Comparison of ENCODE assay signal across 9 cellular contexts in genomic region chr22:41576877-41577276, GRCh38. TPM values are rescaled to one million over a fixed set of nuclear protein-coding genes. Genes with fewer than 3 reads are reported as not detected.
DNase-seq lines count a peak whose midpoint lies in the region; ATAC-seq and TF ChIP-seq lines count a peak whose summit lies in the region.
"Had no signal": no experiment of that assay in that cellular context is flagged by ENCODE, and none has a peak within 500 bp of the region (broad histone marks: within the 10 kb centered on the region; RNA-seq: fewer than 3 reads in every experiment).

No MANE protein-coding gene starts in this region.

- H3K36me3 ChIP-seq in BLaER1 treated with 17β-estradiol and CSF1 and Interleukin-3, amounts not matched to agents 10 nM and 100 nM: peaks cover 0 to 56% (median 10%) of the 10 kb centered on the region in 11 experiments; a peak in 13 of 22 replicates

- peaks cover 29% of the 10 kb centered on the region for H3K36me3 Mint-ChIP-seq in brain

- peak overlapping the region in 4 of 5 experiments; percentile 15 to 75 (median 60) for H3K27ac Mint-ChIP-seq in brain

- H3K4me3 Mint-ChIP-seq in brain: no peak overlapping the region

- ATAC-seq in left colon: peak; percentile 66
- ATAC-seq in GM19463 (IDR thresholded peaks at IDR 0.05; ENCODE audit: unreplicated experiment): no peak

- no peak overlapping the region for H3K4me3 ChIP-seq in BLaER1 treated with 17β-estradiol and CSF1 and Interleukin-3, amounts not matched to agents 10 nM and 100 nM

- in situ Hi-C loops in GM13977 (cut with MboI; ENCODE audit: low pct_unique_long_range_greater_than_20kb, low sequenced_read_pairs, unreplicated experiment): no loop called here

- peaks cover 0 to 17% (median 7%) of the 10 kb centered on the region in 10 experiments; a peak in 11 of 20 replicates for H3K4me1 ChIP-seq in BLaER1 treated with 17β-estradiol and CSF1 and Interleukin-3, amounts not matched to agents 10 nM and 100 nM

- no peaks in the 10 kb centered on the region for H3K27me3 ChIP-seq in BLaER1 treated with 17β-estradiol and CSF1 and Interleukin-3, amounts not matched to agents 10 nM and 100 nM

- H3K9me3 ChIP-seq in BLaER1 treated with 17β-estradiol and CSF1 and Interleukin-3, amounts not matched to agents 10 nM and 100 nM (replicated peaks in 1 of 11): no peaks in the 10 kb centered on the region

- intact Hi-C loops in left colon (cut with DNase I, micrococcal nuclease): no loop called here

- 0 out of 22 replicates have a peak overlapping the region, but pooled peaks of 1 of the 11 experiments have one; percentile 31 for H3K9ac ChIP-seq in BLaER1 treated with 17β-estradiol and CSF1 and Interleukin-3, amounts not matched to agents 10 nM and 100 nM

- H3K27ac ChIP-seq in BLaER1 treated with 17β-estradiol and CSF1 and Interleukin-3, amounts not matched to agents 10 nM and 100 nM: no peak overlapping the region

- peak; percentile 70 for DNase-seq in GM13977 (ENCODE audit: low spot score)
- peak; percentile 37 for DNase-seq in RPMI7951 (ENCODE audit: low read depth)
- peak; percentile 35 to 56 for DNase-seq in left colon
- no peak for DNase-seq in NK-92 (lab: John Stamatoyannopoulos, UW; ENCODE audit: unreplicated experiment)
- DNase-seq in NCI-H774 (lab: John Stamatoyannopoulos, UW): no peak

- TF ChIP-seq CTCF in GM13977 (IDR thresholded peaks at IDR 0.05; ENCODE audit: extremely low read depth, insufficient read depth, missing control alignments): peak; percentile 67
- TF ChIP-seq CTCF in brain (conservative IDR thresholded peaks at IDR 0.05): peak; percentile 60 to 78

- no peaks in the 10 kb centered on the region for H3K27me3 Mint-ChIP-seq in brain

- peaks cover 0 to 60% (median 0%) of the 10 kb centered on the region in 11 experiments; a peak in 7 of 22 replicates for H4K20me1 ChIP-seq in BLaER1 treated with 17β-estradiol and CSF1 and Interleukin-3, amounts not matched to agents 10 nM and 100 nM

- peaks cover 0 to 2% (median 0%) of the 10 kb centered on the region in 5 experiments for H3K9me3 Mint-ChIP-seq in brain

- peak overlapping the region in 7 of 11 experiments; percentile 0 to 40 (median 27); a peak in 12 of 22 replicates for H3K4me2 ChIP-seq in BLaER1 treated with 17β-estradiol and CSF1 and Interleukin-3, amounts not matched to agents 10 nM and 100 nM

- no peaks in the 10 kb centered on the region for H3K4me1 Mint-ChIP-seq in brain

RNA-seq across cellular contexts. Expression of gene PMM1, which starts 12.8 kb away (rescaled TPM):
- total RNA-seq in RPMI7951 (2014; rRNA removed; shearing (Covaris generic)): 24.2 and 25.9 TPM in 2 replicates
- polyA plus RNA-seq in brain (ENCODE audit: insufficient read depth, low read depth, low replicate concordance): 65.2 TPM
- total RNA-seq in left colon: 10 to 100 TPM; 48.6 to 61.8 TPM

RNA-seq across cellular contexts. Expression of gene CSDC2, which starts 16.1 kb away (rescaled TPM):
- total RNA-seq in RPMI7951 (2014; rRNA removed; shearing (Covaris generic)): not detected in 2 replicates
- polyA plus RNA-seq in brain (ENCODE audit: insufficient read depth, low read depth, low replicate concordance): 9.6 TPM
- 1 to 10 TPM in 1 of 2 donors, under 1 TPM in 1; 0.37 to 2.0 TPM for total RNA-seq in left colon
- total RNA-seq: mononuclear cell had no signal

RNA-seq across cellular contexts. Expression of gene POLR3H, which starts 32.6 kb away (rescaled TPM):
- total RNA-seq in RPMI7951 (2014; rRNA removed; shearing (Covaris generic)): 11.5 and 14.0 TPM in 2 replicates
- polyA plus RNA-seq in brain (ENCODE audit: insufficient read depth, low read depth, low replicate concordance): 39.3 TPM
- 10 to 100 TPM; 10.9 to 15.9 TPM for total RNA-seq in left colon

RNA-seq across cellular contexts. Expression of gene DESI1, which starts 44.0 kb away (rescaled TPM):
- total RNA-seq in RPMI7951 (2014; rRNA removed; shearing (Covaris generic)): 14.1 and 24.3 TPM in 2 replicates
- polyA plus RNA-seq in brain (ENCODE audit: insufficient read depth, low read depth, low replicate concordance): 27.0 TPM
- total RNA-seq in left colon: 10 to 100 TPM; 24.5 to 25.2 TPM

RNA-seq across cellular contexts. Expression of gene XRCC6, which starts 44.2 kb away (rescaled TPM):
- total RNA-seq in RPMI7951 (2014; rRNA removed; shearing (Covaris generic)): 369 and 407 TPM in 2 replicates
- 399 TPM for polyA plus RNA-seq in brain (ENCODE audit: insufficient read depth, low read depth, low replicate concordance)
- 100 to 1,000 TPM; 164 to 173 TPM for total RNA-seq in left colon

Comparison
In these comparisons a context has a peak if more than half of its experiments do, and no peak if none do; other contexts are left out.
1. DNase-seq: peak in GM13977 (single experiment), RPMI7951 (single experiment) and left colon (2 of 2); none in NK-92 (single experiment) and NCI-H774 (single experiment).